18 cellular contexts compared by ENCODE assay signal in the genomic region with DNA sequence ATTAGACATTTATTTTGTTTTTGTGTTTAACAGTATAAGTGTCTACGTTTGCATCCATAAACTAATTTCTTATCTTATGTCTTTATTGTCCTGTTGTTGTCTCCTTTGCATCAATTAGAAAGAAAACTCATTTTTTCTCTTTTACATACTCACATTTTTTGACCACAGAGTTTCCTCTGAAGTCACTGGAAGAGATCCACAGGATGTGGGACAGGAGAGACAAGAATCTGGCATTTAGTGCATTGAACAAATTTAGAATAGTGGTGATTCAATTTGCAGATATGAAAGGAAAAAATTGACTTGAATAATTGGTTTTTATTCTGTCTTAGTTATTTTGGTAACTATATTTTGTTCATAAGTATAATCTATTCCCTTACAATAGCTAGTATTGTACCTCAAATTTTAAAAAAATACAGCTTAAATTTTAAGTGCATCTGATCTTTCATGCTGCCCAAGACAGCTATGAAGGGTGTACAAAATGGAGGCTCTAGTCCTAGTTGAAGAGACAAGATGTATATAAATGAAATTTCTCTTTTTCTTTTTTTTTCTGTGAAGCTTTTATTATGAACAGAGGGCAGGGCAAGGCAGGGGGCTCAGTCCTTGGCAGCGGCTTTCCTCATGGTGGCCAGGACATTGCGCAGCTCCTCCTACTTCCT. TPM values are rescaled to one million over a fixed set of nuclear protein-coding genes. Genes with fewer than 3 reads are reported as not detected.
DNase-seq lines count a peak whose midpoint lies in the region; ATAC-seq and TF ChIP-seq lines count a peak whose summit lies in the region.
"Had no signal": no experiment of that assay in that cellular context is flagged by ENCODE, and none has a peak within 500 bp of the region (broad histone marks: within the 10 kb centered on the region; RNA-seq: fewer than 3 reads in every experiment).

No MANE protein-coding gene starts in this region.

- no peak for DNase-seq in activated T-cell treated with anti-CD3 and anti-CD28 coated beads, Interleukin-2, amount 50 U/mL, for 4 hours
- DNase-seq in activated T-cell treated with anti-CD3 and anti-CD28 coated beads, Interleukin-2, amount 50 U/mL, for 1 hour = no peak
- DNase-seq in KG1 (lab: John Stamatoyannopoulos, UW) (peak; percentile 10), SW480 (ENCODE audit: low spot score) (no peak), NCI-H2196 (lab: John Stamatoyannopoulos, UW; ENCODE audit: unreplicated experiment) (no peak), lower leg skin (ENCODE audit: low spot score in 2 of 2) (no peak)
- DNase-seq in stimulated activated effector memory CD8-positive, alpha-beta T cell treated with anti-CD3 and anti-CD28 coated beads, Interleukin-12 subunit alpha, Interleukin-12 subunit beta, amount 100 ng/mL, for 72 hours (ENCODE audit: low spot score in 2 of 2) = no peak
- DNase-seq: activated CD4-positive, alpha-beta T cell treated with anti-CD3 and anti-CD28 coated beads, Interleukin-2, amount 50 U/mL, for 1 hour; NCI-H82; nucleus accumbens; stimulated activated CD4-positive, alpha-beta T cell treated with anti-CD3 and anti-CD28 coated beads, Interleukin-2, amount 100 ng/mL, for 48 hours had no signal

- 81 to 89% methylated on average over 3 of the region's 3 CpGs for WGBS in lower leg skin, 2 donors

- no peak overlapping the region for H3K4me3 ChIP-seq in lower leg skin (ENCODE audit: low read depth, poor library complexity, severe bottlenecking)
- H3K4me3 ChIP-seq: tibial nerve had no signal

- H3K36me3 Mint-ChIP-seq in activated T-cell treated with anti-CD3 and anti-CD28 coated beads, Interleukin-2, amount 50 U/mL, for 4 hours (ENCODE audit: insufficient read depth) = no peaks in the 10 kb centered on the region
- no peaks in the 10 kb centered on the region for H3K36me3 Mint-ChIP-seq in activated T-helper 17 cell treated with anti-CD3 and anti-CD28 coated beads, Interleukin-2, amount 50 U/mL, for 72 hours (ENCODE audit: low read depth)
- H3K36me3 Mint-ChIP-seq in stimulated activated effector memory CD8-positive, alpha-beta T cell treated with anti-CD3 and anti-CD28 coated beads, Interleukin-12 subunit alpha, Interleukin-12 subunit beta, amount 100 ng/mL, for 72 hours = no peaks in the 10 kb centered on the region

- H3K4me1 Mint-ChIP-seq in activated T-cell treated with anti-CD3 and anti-CD28 coated beads, Interleukin-2, amount 50 U/mL, for 4 hours (ENCODE audit: low read depth) = peaks cover 28% of the 10 kb centered on the region
- H3K4me1 Mint-ChIP-seq in activated T-helper 17 cell treated with anti-CD3 and anti-CD28 coated beads, Interleukin-2, amount 50 U/mL, for 72 hours = peaks cover 22% of the 10 kb centered on the region
- peaks cover 26% of the 10 kb centered on the region for H3K4me1 Mint-ChIP-seq in stimulated activated effector memory CD8-positive, alpha-beta T cell treated with anti-CD3 and anti-CD28 coated beads, Interleukin-12 subunit alpha, Interleukin-12 subunit beta, amount 100 ng/mL, for 72 hours

- intact Hi-C loops in lower leg skin (cut with DNase I; ENCODE audit: low total_unique reads) = no loop called here

- no peaks in the 10 kb centered on the region for H3K9me3 Mint-ChIP-seq in activated T-cell treated with anti-CD3 and anti-CD28 coated beads, Interleukin-2, amount 50 U/mL, for 4 hours
- H3K9me3 Mint-ChIP-seq in activated T-helper 17 cell treated with anti-CD3 and anti-CD28 coated beads, Interleukin-2, amount 50 U/mL, for 72 hours = no peaks in the 10 kb centered on the region
- no peaks in the 10 kb centered on the region for H3K9me3 Mint-ChIP-seq in stimulated activated effector memory CD8-positive, alpha-beta T cell treated with anti-CD3 and anti-CD28 coated beads, Interleukin-12 subunit alpha, Interleukin-12 subunit beta, amount 100 ng/mL, for 72 hours
- H3K9me3 Mint-ChIP-seq: central memory CD8-positive, alpha-beta T cell had no signal

- H3K4me3 Mint-ChIP-seq in activated T-cell treated with anti-CD3 and anti-CD28 coated beads, Interleukin-2, amount 50 U/mL, for 4 hours = no peak overlapping the region
- H3K4me3 Mint-ChIP-seq in activated T-helper 17 cell treated with anti-CD3 and anti-CD28 coated beads, Interleukin-2, amount 50 U/mL, for 72 hours = peak overlapping the region; percentile 51
- H3K4me3 Mint-ChIP-seq in stimulated activated effector memory CD8-positive, alpha-beta T cell treated with anti-CD3 and anti-CD28 coated beads, Interleukin-12 subunit alpha, Interleukin-12 subunit beta, amount 100 ng/mL, for 72 hours = no peak overlapping the region
- H3K4me3 Mint-ChIP-seq: central memory CD8-positive, alpha-beta T cell had no signal

- H3K27ac Mint-ChIP-seq in activated T-helper 17 cell treated with anti-CD3 and anti-CD28 coated beads, Interleukin-2, amount 50 U/mL, for 72 hours = peak overlapping the region; percentile 77
- H3K27ac Mint-ChIP-seq in stimulated activated effector memory CD8-positive, alpha-beta T cell treated with anti-CD3 and anti-CD28 coated beads, Interleukin-12 subunit alpha, Interleukin-12 subunit beta, amount 100 ng/mL, for 72 hours = peak overlapping the region; percentile 10

- ATAC-seq in activated T-cell treated with anti-CD3 and anti-CD28 coated beads, Interleukin-2, amount 50 U/mL, for 4 hours = peak; percentile 48 to 51
- ATAC-seq in activated T-helper 17 cell treated with anti-CD3 and anti-CD28 coated beads, Interleukin-2, amount 50 U/mL, for 72 hours (replicated peaks) = peak; percentile 87
- ATAC-seq in stimulated activated effector memory CD8-positive, alpha-beta T cell treated with anti-CD3 and anti-CD28 coated beads, Interleukin-12 subunit alpha, Interleukin-12 subunit beta, amount 100 ng/mL, for 72 hours = no peak
- ATAC-seq: sciatic nerve had no signal

- TF ChIP-seq POLR2A in lower leg skin (IDR thresholded peaks at IDR 0.05) = no peak

- no peaks in the 10 kb centered on the region for H3K27me3 Mint-ChIP-seq in activated T-cell treated with anti-CD3 and anti-CD28 coated beads, Interleukin-2, amount 50 U/mL, for 4 hours (ENCODE audit: low read depth)
- no peaks in the 10 kb centered on the region for H3K27me3 Mint-ChIP-seq in activated T-helper 17 cell treated with anti-CD3 and anti-CD28 coated beads, Interleukin-2, amount 50 U/mL, for 72 hours

- TF ChIP-seq CTCF in lower leg skin (IDR thresholded peaks at IDR 0.05) = no peak

RNA-seq across cellular contexts. Expression of gene HORMAD2, which starts 24.4 kb away (rescaled TPM):
- not detected for total RNA-seq in activated T-cell treated with anti-CD3 and anti-CD28 coated beads, Interleukin-2, amount 50 U/mL, for 4 hours
- total RNA-seq in activated T-helper 17 cell treated with anti-CD3 and anti-CD28 coated beads, Interleukin-2, amount 50 U/mL, for 72 hours = under 1 TPM in 1 of 2 donors, not detected in 1; 0.37 TPM
- not detected for total RNA-seq in lower leg skin
- total RNA-seq: endothelial cell of umbilical vein, glomerular endothelial cell, mesenteric fat pad, sciatic nerve, tibial nerve had no signal
